ENCODE assay signal across 8 cellular contexts in the genomic region with DNA sequence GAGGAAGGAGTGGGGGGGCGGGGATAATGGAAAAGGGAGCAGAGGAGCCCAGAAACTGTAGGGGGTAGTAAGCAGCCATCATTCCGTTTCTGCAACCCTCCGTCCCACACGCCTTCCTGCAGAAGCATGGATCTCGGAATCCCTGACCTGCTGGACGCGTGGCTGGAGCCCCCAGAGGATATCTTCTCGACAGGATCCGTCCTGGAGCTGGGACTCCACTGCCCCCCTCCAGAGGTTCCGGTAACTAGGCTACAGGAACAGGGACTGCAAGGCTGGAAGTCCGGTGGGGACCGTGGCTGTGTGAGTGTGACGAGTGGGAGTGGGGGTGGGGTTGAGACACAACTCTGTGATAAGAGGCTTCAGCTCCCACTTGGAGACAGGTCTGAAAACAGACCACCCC. TPM values are rescaled to one million over a fixed set of nuclear protein-coding genes. Genes with fewer than 3 reads are reported as not detected.
DNase-seq lines count a peak whose midpoint lies in the region; ATAC-seq, FAIRE-seq and TF ChIP-seq lines count a peak whose summit lies in the region.

No MANE protein-coding gene starts in this region.

- peaks cover 19% of the 10 kb centered on the region for H3K36me3 Mint-ChIP-seq in T-helper 2 cell treated with Interferon-gamma antibody and Interleukin-4, amounts not matched to agents 5 μg/mL and 100 μg/mL, for 36 hours (ENCODE audit: low read depth)
- H3K36me3 Mint-ChIP-seq in activated CD8-positive, alpha-beta T cell treated with anti-CD3 and anti-CD28 coated beads for 36 hours (ENCODE audit: low read depth): peaks cover 22% of the 10 kb centered on the region

- peak overlapping the region; percentile 90 for H3K4me3 Mint-ChIP-seq in T-helper 2 cell treated with Interferon-gamma antibody and Interleukin-4, amounts not matched to agents 5 μg/mL and 100 μg/mL, for 36 hours
- H3K4me3 Mint-ChIP-seq in activated CD8-positive, alpha-beta T cell treated with anti-CD3 and anti-CD28 coated beads for 36 hours: peak overlapping the region; percentile 99

- H3K27me3 Mint-ChIP-seq in T-helper 2 cell treated with Interferon-gamma antibody and Interleukin-4, amounts not matched to agents 5 μg/mL and 100 μg/mL, for 36 hours (ENCODE audit: low read depth): no peaks in the 10 kb centered on the region
- H3K27me3 Mint-ChIP-seq in activated CD8-positive, alpha-beta T cell treated with anti-CD3 and anti-CD28 coated beads for 36 hours: no peaks in the 10 kb centered on the region

- no peaks in the 10 kb centered on the region for H3K9me3 Mint-ChIP-seq in T-helper 2 cell treated with Interferon-gamma antibody and Interleukin-4, amounts not matched to agents 5 μg/mL and 100 μg/mL, for 36 hours
- no peaks in the 10 kb centered on the region for H3K9me3 Mint-ChIP-seq in activated CD8-positive, alpha-beta T cell treated with anti-CD3 and anti-CD28 coated beads for 36 hours

- CTCF ChIA-PET in activated CD8-positive, alpha-beta T cell treated with anti-CD3 and anti-CD28 coated beads for 36 hours (lab: Charles Lee): interaction anchor here (0.9 to 5.0 kb wide), 4 partner anchors 8 to 17 kb away, joined by 3 to 56 read pairs (median 21); a partner anchor contains a TSS

- dilution Hi-C loops in keratinocyte (cut with MboI; ENCODE audit: extremely low pct_ligation_motif_present, low sequenced_read_pairs): no loop called here

- H3K27ac ChIP-seq in keratinocyte (ENCODE audit: control insufficient read depth, insufficient read depth, low read length) (no peak overlapping the region), subcutaneous abdominal adipose tissue (ENCODE audit: low read depth, low read length) (peak overlapping the region; percentile 92)

- POLR2A ChIA-PET in activated CD8-positive, alpha-beta T cell treated with anti-CD3 and anti-CD28 coated beads for 36 hours (lab: Charles Lee): interaction anchor here (1.0 to 13.9 kb wide), 10 partner anchors 7 to 179 kb away, joined by 3 to 237 read pairs (median 19); a partner anchor contains a TSS

- H3K4me3 ChIP-seq in keratinocyte (ENCODE audit: control insufficient read depth in 2 of 3, extremely low read depth in 1 of 3, insufficient read depth in 2 of 3, low read depth in 1 of 3, low read length in 3 of 3): peak overlapping the region; percentile 53 to 79 (median 64)
- peak overlapping the region; percentile 64 to 81 (median 78) for H3K4me3 ChIP-seq in subcutaneous abdominal adipose tissue (ENCODE audit: low read depth in 1 of 5, low read length in 5 of 5)

- FAIRE-seq in keratinocyte (lab: Jason Lieb, UNC): no peak

- ATAC-seq in activated CD8-positive, alpha-beta T cell treated with anti-CD3 and anti-CD28 coated beads for 36 hours: no peak
- no peak for ATAC-seq in GM21381 (IDR thresholded peaks at IDR 0.05; ENCODE audit: unreplicated experiment)
- no peak for ATAC-seq in GM21528 (IDR thresholded peaks at IDR 0.05; ENCODE audit: low FRiP score, unreplicated experiment)

- H3K36me3 ChIP-seq in keratinocyte (ENCODE audit: control insufficient read depth in 2 of 2, extremely low read depth in 1 of 2, insufficient read depth in 2 of 2, low read length in 2 of 2) (peaks cover 0 to 4% of the 10 kb centered on the region in 2 experiments), subcutaneous abdominal adipose tissue (ENCODE audit: control insufficient read depth in 5 of 5, insufficient read depth in 5 of 5, low read length in 5 of 5) (peaks cover 0 to 7% (median 5%) of the 10 kb centered on the region in 5 donors)

- no peaks in the 10 kb centered on the region for H3K9me1 ChIP-seq in keratinocyte (ENCODE audit: control insufficient read depth, extremely low read depth, insufficient read depth, low read length)

- intact Hi-C loops in activated CD8-positive, alpha-beta T cell treated with anti-CD3 and anti-CD28 coated beads for 36 hours (cut with micrococcal nuclease): no loop called here

- TF ChIP-seq CTCF in activated CD8-positive, alpha-beta T cell treated with anti-CD3 and anti-CD28 coated beads for 36 hours (IDR thresholded peaks at IDR 0.05): no peak
- TF ChIP-seq CTCF in keratinocyte (optimal IDR thresholded peaks at IDR 0.05 in 1 of 3, IDR thresholded peaks at IDR 0.05 in 1 of 3, conservative IDR thresholded peaks at IDR 0.05 in 1 of 3; ENCODE audit: extremely low read depth in 1 of 3, insufficient read depth in 2 of 3, low read length in 3 of 3): no peak

- no peaks in the 10 kb centered on the region for H3K79me2 ChIP-seq in keratinocyte (ENCODE audit: control insufficient read depth, insufficient read depth, low read length)

- no peak for DNase-seq in T-helper 2 cell treated with Interferon-gamma antibody and Interleukin-4, amounts not matched to agents 5 μg/mL and 100 μg/mL, for 36 hours (ENCODE audit: low spot score)
- DNase-seq in T-helper 2 cell: no peak
- DNase-seq in activated CD8-positive, alpha-beta T cell treated with anti-CD3 and anti-CD28 coated beads for 36 hours: no peak
- DNase-seq in keratinocyte (ENCODE audit: low read depth, low spot score): no peak
- no peak for DNase-seq in activated CD4-positive, alpha-beta T cell treated with anti-CD3 and anti-CD28 coated beads, Interleukin-2, amount 50 U/mL, for 1 hour

- peaks cover 52% of the 10 kb centered on the region for H3K4me1 Mint-ChIP-seq in T-helper 2 cell treated with Interferon-gamma antibody and Interleukin-4, amounts not matched to agents 5 μg/mL and 100 μg/mL, for 36 hours (ENCODE audit: low read depth)
- H3K4me1 Mint-ChIP-seq in activated CD8-positive, alpha-beta T cell treated with anti-CD3 and anti-CD28 coated beads for 36 hours (ENCODE audit: low read depth): peaks cover 31% of the 10 kb centered on the region

- peak overlapping the region; percentile 83 for H3K9ac ChIP-seq in keratinocyte (ENCODE audit: control insufficient read depth, extremely low read depth, insufficient read depth, low read length)
- peak overlapping the region in 2 of 5 donors; percentile 46 to 77 for H3K9ac ChIP-seq in subcutaneous abdominal adipose tissue (ENCODE audit: low read length in 5 of 5)

- peak overlapping the region; percentile 88 for H3K27ac Mint-ChIP-seq in T-helper 2 cell treated with Interferon-gamma antibody and Interleukin-4, amounts not matched to agents 5 μg/mL and 100 μg/mL, for 36 hours
- peak overlapping the region; percentile 94 for H3K27ac Mint-ChIP-seq in activated CD8-positive, alpha-beta T cell treated with anti-CD3 and anti-CD28 coated beads for 36 hours

- H3K27me3 ChIP-seq in keratinocyte (ENCODE audit: control insufficient read depth, extremely low read depth, insufficient read depth, low read length) (no peaks in the 10 kb centered on the region), subcutaneous abdominal adipose tissue (ENCODE audit: control insufficient read depth in 5 of 5, insufficient read depth in 4 of 5, low read length in 5 of 5) (no peaks in the 10 kb centered on the region)

- no peaks in the 10 kb centered on the region for H4K20me1 ChIP-seq in keratinocyte (ENCODE audit: control insufficient read depth, extremely low read depth, insufficient read depth, low read length)

- peaks cover 25% of the 10 kb centered on the region for H3K4me1 ChIP-seq in keratinocyte (ENCODE audit: control insufficient read depth, extremely low read depth, insufficient read depth, low read length)
- peaks cover 0 to 40% (median 30%) of the 10 kb centered on the region in 5 donors for H3K4me1 ChIP-seq in subcutaneous abdominal adipose tissue (ENCODE audit: control insufficient read depth in 5 of 5, insufficient read depth in 5 of 5, low read length in 5 of 5)

- no peaks in the 10 kb centered on the region for H3K9me3 ChIP-seq in keratinocyte (ENCODE audit: control insufficient read depth, low read depth, low read length)
- no peaks in the 10 kb centered on the region for H3K9me3 ChIP-seq in subcutaneous abdominal adipose tissue (ENCODE audit: control insufficient read depth in 5 of 5, low read length in 5 of 5)

- H2AFZ ChIP-seq in keratinocyte (ENCODE audit: control insufficient read depth, low read length): peak overlapping the region; percentile 78

- peak overlapping the region; percentile 92 for H3K4me2 ChIP-seq in keratinocyte (ENCODE audit: control insufficient read depth, extremely low read depth, insufficient read depth, low read depth, low read length)

RNA-seq across cellular contexts. Expression of a gene that starts 0.7 kb away (rescaled TPM):
- total RNA-seq in activated CD8-positive, alpha-beta T cell treated with anti-CD3 and anti-CD28 coated beads for 36 hours: 1 to 10 TPM; 8.3 to 8.8 TPM
- polyA plus RNA-seq in keratinocyte: 6.0 to 6.3 TPM (median 6.2 TPM) in 3 replicates
- polyA plus RNA-seq in keratinocyte (2011; ENCODE audit: low read depth): 0.94 TPM
- polyA plus RNA-seq in keratinocyte (2011; cell fraction: cytosol; rRNA removed): 4.0 and 4.2 TPM in 2 replicates
- 8.2 and 12.0 TPM in 2 replicates for polyA plus RNA-seq in keratinocyte (2011; cell fraction: nucleus; rRNA removed)
- 4.9 and 5.7 TPM in 2 replicates for polyA plus RNA-seq in keratinocyte (2012; ENCODE audit: low replicate concordance)
- polyA minus RNA-seq in keratinocyte: 5.4 to 8.3 TPM (median 7.0 TPM) in 3 replicates
- polyA minus RNA-seq in keratinocyte (2011; cell fraction: cytosol; rRNA and poly(A)+ RNA removed): 4.0 TPM
- 2.5 and 3.1 TPM in 2 replicates for polyA minus RNA-seq in keratinocyte (2011; cell fraction: nucleus; rRNA and poly(A)+ RNA removed)

RNA-seq across cellular contexts. Expression of a gene that starts 5.1 kb away (rescaled TPM):
- 10 to 100 TPM; 40.3 to 42.2 TPM for total RNA-seq in activated CD8-positive, alpha-beta T cell treated with anti-CD3 and anti-CD28 coated beads for 36 hours
- 68.4 to 83.6 TPM (median 68.5 TPM) in 3 replicates for polyA plus RNA-seq in keratinocyte
- 10.7 TPM for polyA plus RNA-seq in keratinocyte (2011; ENCODE audit: low read depth)
- 60.7 and 69.5 TPM in 2 replicates for polyA plus RNA-seq in keratinocyte (2011; cell fraction: cytosol; rRNA removed)
- polyA plus RNA-seq in keratinocyte (2011; cell fraction: nucleus; rRNA removed): 78.5 and 94.4 TPM in 2 replicates
- 50.0 and 85.3 TPM in 2 replicates for polyA plus RNA-seq in keratinocyte (2012; ENCODE audit: low replicate concordance)
- polyA minus RNA-seq in keratinocyte: 78.3 to 81.8 TPM (median 78.9 TPM) in 3 replicates
- 80.0 TPM for polyA minus RNA-seq in keratinocyte (2011; cell fraction: cytosol; rRNA and poly(A)+ RNA removed)
- polyA minus RNA-seq in keratinocyte (2011; cell fraction: nucleus; rRNA and poly(A)+ RNA removed): 40.9 and 53.5 TPM in 2 replicates

RNA-seq across cellular contexts. Expression of a gene that starts 9.1 kb away (rescaled TPM):
- total RNA-seq in activated CD8-positive, alpha-beta T cell treated with anti-CD3 and anti-CD28 coated beads for 36 hours: 100 to 1,000 TPM; 151 to 153 TPM
- polyA plus RNA-seq in keratinocyte: 71.7 to 86.8 TPM (median 83.4 TPM) in 3 replicates
- 52.8 TPM for polyA plus RNA-seq in keratinocyte (2011; ENCODE audit: low read depth)
- 98.1 and 102 TPM in 2 replicates for polyA plus RNA-seq in keratinocyte (2011; cell fraction: cytosol; rRNA removed)
- polyA plus RNA-seq in keratinocyte (2011; cell fraction: nucleus; rRNA removed): 35.9 and 40.4 TPM in 2 replicates
- 65.4 and 103 TPM in 2 replicates for polyA plus RNA-seq in keratinocyte (2012; ENCODE audit: low replicate concordance)
- 20.1 to 29.2 TPM (median 27.0 TPM) in 3 replicates for polyA minus RNA-seq in keratinocyte
- polyA minus RNA-seq in keratinocyte (2011; cell fraction: cytosol; rRNA and poly(A)+ RNA removed): 36.1 TPM
- 8.3 and 8.6 TPM in 2 replicates for polyA minus RNA-seq in keratinocyte (2011; cell fraction: nucleus; rRNA and poly(A)+ RNA removed)

RNA-seq across cellular contexts. Expression of a gene that starts 10.0 kb away (rescaled TPM):
- total RNA-seq in activated CD8-positive, alpha-beta T cell treated with anti-CD3 and anti-CD28 coated beads for 36 hours: 10 to 100 TPM; 67.3 to 71.8 TPM
- polyA plus RNA-seq in keratinocyte: 14.0 to 20.4 TPM (median 15.9 TPM) in 3 replicates
- polyA plus RNA-seq in keratinocyte (2011; ENCODE audit: low read depth): 5.4 TPM
- polyA plus RNA-seq in keratinocyte (2011; cell fraction: cytosol; rRNA removed): 13.2 and 16.0 TPM in 2 replicates
- polyA plus RNA-seq in keratinocyte (2011; cell fraction: nucleus; rRNA removed): 40.6 and 55.5 TPM in 2 replicates
- polyA plus RNA-seq in keratinocyte (2012; ENCODE audit: low replicate concordance): 19.5 and 24.4 TPM in 2 replicates
- polyA minus RNA-seq in keratinocyte: 21.3 to 118 TPM (median 23.3 TPM) in 3 replicates
- polyA minus RNA-seq in keratinocyte (2011; cell fraction: cytosol; rRNA and poly(A)+ RNA removed): 31.1 TPM
- 25.3 and 37.2 TPM in 2 replicates for polyA minus RNA-seq in keratinocyte (2011; cell fraction: nucleus; rRNA and poly(A)+ RNA removed)

RNA-seq across cellular contexts. Expression of a gene that starts 17.7 kb away (rescaled TPM):
- total RNA-seq in activated CD8-positive, alpha-beta T cell treated with anti-CD3 and anti-CD28 coated beads for 36 hours: 10 to 100 TPM; 41.7 to 45.6 TPM
- 38.3 to 87.1 TPM (median 69.8 TPM) in 3 replicates for polyA plus RNA-seq in keratinocyte
- 75.1 TPM for polyA plus RNA-seq in keratinocyte (2011; ENCODE audit: low read depth)
- 93.3 and 125 TPM in 2 replicates for polyA plus RNA-seq in keratinocyte (2011; cell fraction: cytosol; rRNA removed)
- polyA plus RNA-seq in keratinocyte (2011; cell fraction: nucleus; rRNA removed): 38.7 and 47.1 TPM in 2 replicates
- polyA plus RNA-seq in keratinocyte (2012; ENCODE audit: low replicate concordance): 94.4 and 138 TPM in 2 replicates
- polyA minus RNA-seq in keratinocyte: 15.9 to 43.3 TPM (median 29.1 TPM) in 3 replicates
- polyA minus RNA-seq in keratinocyte (2011; cell fraction: cytosol; rRNA and poly(A)+ RNA removed): 37.4 TPM
- 7.5 and 14.7 TPM in 2 replicates for polyA minus RNA-seq in keratinocyte (2011; cell fraction: nucleus; rRNA and poly(A)+ RNA removed)
